ENCODE assay signal across 8 cellular contexts in genomic region chr19:36773223-36773579, GRCh38. TPM values are rescaled to one million over a fixed set of nuclear protein-coding genes. Genes with fewer than 3 reads are reported as not detected.
DNase-seq lines count a peak whose midpoint lies in the region; ATAC-seq, FAIRE-seq and TF ChIP-seq lines count a peak whose summit lies in the region.

No MANE protein-coding gene starts in this region.

- peaks cover 9% of the 10 kb centered on the region for H3K4me1 Mint-ChIP-seq in GM23338
- peaks cover 18% of the 10 kb centered on the region for H3K4me1 Mint-ChIP-seq in activated T-helper 1 cell treated with anti-CD3 and anti-CD28 coated beads, Interleukin-12 subunit alpha, Interleukin-12 subunit beta, Interleukin-2, Interleukin-4 antibody, amounts not matched to agents 30 ng/mL and 10 ng/mL and 1 ng/mL, durations not matched to agents 14 hours and 24 hours and 36 hours (ENCODE audit: low read depth)

- TF ChIP-seq EP300 in HepG2 (IDR thresholded peaks at IDR 0.05; ENCODE audit: low read depth in 2 of 2, low read length in 2 of 2) (no peak), HepG2 (CRISPR knock-in tag; IDR thresholded peaks at IDR 0.05; ENCODE audit: borderline replicate concordance) (no peak), upper lobe of left lung (IDR thresholded peaks at IDR 0.05) (no peak)

- peaks cover 9% of the 10 kb centered on the region; the same call in 1 of the 2 replicates for H4K20me1 ChIP-seq in GM23338 (replicated peaks; ENCODE audit: insufficient read depth)
- no peaks in the 10 kb centered on the region for H4K20me1 ChIP-seq in HepG2 (ENCODE audit: insufficient read depth, low read length)

- 73% methylated on average over 15 of the region's 15 CpGs for WGBS in HepG2 (ENCODE audit: low lambda C conversion rate)
- WGBS in upper lobe of left lung, 2 donors: 3 to 5% methylated on average over 15 of the region's 15 CpGs

- H3K27me3 ChIP-seq in A673 (replicated peaks; ENCODE audit: insufficient read depth, low read depth, low read length, poor library complexity): no peaks in the 10 kb centered on the region
- no peaks in the 10 kb centered on the region for H3K27me3 ChIP-seq in GM23338 (ENCODE audit: insufficient read depth)
- no peaks in the 10 kb centered on the region; a peak in 1 of 5 replicates for H3K27me3 ChIP-seq in HepG2 (ENCODE audit: control insufficient read depth in 1 of 2, insufficient read depth in 2 of 2, low read length in 2 of 2)
- no peaks in the 10 kb centered on the region for H3K27me3 ChIP-seq in upper lobe of left lung

- H3K4me3 ChIP-seq in A673 (ENCODE audit: low read depth, low read length, poor library complexity, severe bottlenecking): peak overlapping the region; percentile 78
- peak overlapping the region; percentile 80 for H3K4me3 ChIP-seq in GM23338
- peak overlapping the region; percentile 73 to 93 (median 78) for H3K4me3 ChIP-seq in HepG2 (replicated peaks in 1 of 3; ENCODE audit: insufficient read depth in 1 of 3, low read depth in 2 of 3, low read length in 3 of 3)
- peak overlapping the region; percentile 47 to 88 (median 66) for H3K4me3 ChIP-seq in upper lobe of left lung

- intact Hi-C loops in A673 (cut with micrococcal nuclease; ENCODE audit: unreplicated experiment) (no loop called here), HepG2 (cut with micrococcal nuclease; ENCODE audit: unreplicated experiment) (loop anchor here (2.0 to 5.0 kb wide), 2 partner anchors 79 to 200 kb away; partner anchors contain the start of genes ZNF345 and ZNF529)
- intact Hi-C loops in activated T-helper 1 cell treated with anti-CD3 and anti-CD28 coated beads, Interleukin-12 subunit alpha, Interleukin-12 subunit beta, Interleukin-2, Interleukin-4 antibody, amounts not matched to agents 30 ng/mL and 10 ng/mL and 1 ng/mL, durations not matched to agents 14 hours and 24 hours and 36 hours (cut with micrococcal nuclease): loop anchor here (1.0 to 10.0 kb wide), 12 partner anchors 24 to 1004 kb away; partner anchors contain the start of genes ZFP14, ZFP82, ZNF146 and ZNF383

- peaks cover 19% of the 10 kb centered on the region for H3K27me3 Mint-ChIP-seq in GM23338 (ENCODE audit: insufficient read depth, low read depth, poor library complexity)
- no peaks in the 10 kb centered on the region for H3K27me3 Mint-ChIP-seq in activated T-helper 1 cell treated with anti-CD3 and anti-CD28 coated beads, Interleukin-12 subunit alpha, Interleukin-12 subunit beta, Interleukin-2, Interleukin-4 antibody, amounts not matched to agents 30 ng/mL and 10 ng/mL and 1 ng/mL, durations not matched to agents 14 hours and 24 hours and 36 hours (ENCODE audit: insufficient read depth)

- peak overlapping the region; percentile 99 for H3K4me3 Mint-ChIP-seq in GM23338
- peak overlapping the region; percentile 98 for H3K4me3 Mint-ChIP-seq in activated T-helper 1 cell treated with anti-CD3 and anti-CD28 coated beads, Interleukin-12 subunit alpha, Interleukin-12 subunit beta, Interleukin-2, Interleukin-4 antibody, amounts not matched to agents 30 ng/mL and 10 ng/mL and 1 ng/mL, durations not matched to agents 14 hours and 24 hours and 36 hours

- POLR2A ChIA-PET in A673 (lab: Charles Lee; ENCODE audit: low non-redundant PET): no interaction called here
- POLR2A ChIA-PET in HepG2 (lab: Yijun Ruan, JAX): interaction anchor here (1.2 to 1.3 kb wide), 3 partner anchors 65 to 245 kb away, joined by 7 to 11 read pairs (median 8); partner anchors contain the start of genes ZNF260, ZNF345 and ZNF790

- CTCF ChIA-PET in A673 (lab: Charles Lee): no interaction called here
- CTCF ChIA-PET in HepG2 (lab: Yijun Ruan, JAX; ENCODE audit: low intra/inter-chr PET ratio, low total read pairs): no interaction called here

- H3K9me3 ChIP-seq in A673 (ENCODE audit: low read depth, low read length, poor library complexity, severe bottlenecking) (peaks cover 35% of the 10 kb centered on the region), HepG2 (ENCODE audit: low read length) (peaks cover 57% of the 10 kb centered on the region), upper lobe of left lung (peaks cover 11 to 73% (median 31%) of the 10 kb centered on the region in 4 donors)

- ATAC-seq in GM23338: no peak
- no peak for ATAC-seq in HepG2
- ATAC-seq in upper lobe of left lung (ENCODE audit: low FRiP score in 2 of 2): no peak

- FAIRE-seq in HepG2 (lab: Jason Lieb, UNC): no peak

- peaks cover 69% of the 10 kb centered on the region for H3K79me2 ChIP-seq in GM23338 (replicated peaks; ENCODE audit: insufficient read depth)
- H3K79me2 ChIP-seq in HepG2 (ENCODE audit: insufficient read depth, low read length): peaks cover 3% of the 10 kb centered on the region

- no peaks in the 10 kb centered on the region for H3F3A ChIP-seq in GM23338 (replicated peaks; ENCODE audit: low read depth)

- no peak for TF ChIP-seq RAD21 in HepG2 (CRISPR knock-in tag; IDR thresholded peaks at IDR 0.05)

- in situ Hi-C loops in HepG2 (cut with HindIII; ENCODE audit: extremely low pct_ligation_motif_present, low pct_unique_long_range_greater_than_20kb): no loop called here

- no peak overlapping the region for H3K9ac ChIP-seq in HepG2 (ENCODE audit: insufficient read depth, low read depth, low read length)

- H3K27ac Mint-ChIP-seq in GM23338: peak overlapping the region; percentile 99
- H3K27ac Mint-ChIP-seq in activated T-helper 1 cell treated with anti-CD3 and anti-CD28 coated beads, Interleukin-12 subunit alpha, Interleukin-12 subunit beta, Interleukin-2, Interleukin-4 antibody, amounts not matched to agents 30 ng/mL and 10 ng/mL and 1 ng/mL, durations not matched to agents 14 hours and 24 hours and 36 hours: peak overlapping the region; percentile 93

- H3K27ac ChIP-seq in A673 (ENCODE audit: low read depth, low read length, poor library complexity, severe bottlenecking): no peak overlapping the region
- peak overlapping the region; percentile 98 for H3K27ac ChIP-seq in GM23338 (ENCODE audit: low read depth)
- H3K27ac ChIP-seq in HepG2 (ENCODE audit: extremely low read length, insufficient read depth, low read length): no peak overlapping the region
- H3K27ac ChIP-seq in upper lobe of left lung: peak overlapping the region in 2 of 4 donors; percentile 80 to 82

- H2AFZ ChIP-seq in GM23338: peak overlapping the region; percentile 97
- H2AFZ ChIP-seq in HepG2 (ENCODE audit: low read length): peak overlapping the region; percentile 89

- H3K4me1 ChIP-seq in A673 (ENCODE audit: insufficient read depth, low read length, poor library complexity, severe bottlenecking): no peaks in the 10 kb centered on the region
- peaks cover 5% of the 10 kb centered on the region; the same call in 1 of the 2 replicates for H3K4me1 ChIP-seq in GM23338 (ENCODE audit: insufficient read depth)
- 0 out of 2 replicates have a peak, but pooled peaks cover 5% of the 10 kb centered on the region for H3K4me1 ChIP-seq in HepG2 (ENCODE audit: insufficient read depth, low read length)
- H3K4me1 ChIP-seq in upper lobe of left lung: peaks cover 9 to 20% (median 14%) of the 10 kb centered on the region in 4 donors

- no peak for TF ChIP-seq POLR2A in HepG2 (IDR thresholded peaks at IDR 0.05; ENCODE audit: insufficient read depth in 1 of 2, low read depth in 2 of 2, low read length in 2 of 2)
- TF ChIP-seq POLR2A in upper lobe of left lung (IDR thresholded peaks at IDR 0.05): no peak

- DNase-seq in A673 (ENCODE audit: low spot score) (no peak), GM23338 (ENCODE audit: low spot score) (no peak), HepG2 (ENCODE audit: low spot score) (no peak), upper lobe of left lung (peak in 1 of 2 donors; percentile 10), T1000 (lab: John Stamatoyannopoulos, UW) (no peak), NCI-H1048 (lab: John Stamatoyannopoulos, UW) (no peak), SK-N-DZ (ENCODE audit: low spot score) (no peak)
- DNase-seq in activated T-helper 1 cell treated with anti-CD3 and anti-CD28 coated beads, Interleukin-12 subunit alpha, Interleukin-12 subunit beta, Interleukin-2, Interleukin-4 antibody, amounts not matched to agents 30 ng/mL and 10 ng/mL and 1 ng/mL, durations not matched to agents 14 hours and 24 hours and 36 hours (ENCODE audit: low spot score): no peak

- TF ChIP-seq CTCF in A673 (conservative IDR thresholded peaks at IDR 0.05; ENCODE audit: low read depth, low read length) (no peak), GM23338 (conservative IDR thresholded peaks at IDR 0.05; ENCODE audit: low read depth in 2 of 2) (no peak), HepG2 (CRISPR knock-in tag; IDR thresholded peaks at IDR 0.05) (no peak), upper lobe of left lung (IDR thresholded peaks at IDR 0.05) (no peak)

- peaks cover 64% of the 10 kb centered on the region for H3K9me3 Mint-ChIP-seq in GM23338
- peaks cover 45% of the 10 kb centered on the region for H3K9me3 Mint-ChIP-seq in activated T-helper 1 cell treated with anti-CD3 and anti-CD28 coated beads, Interleukin-12 subunit alpha, Interleukin-12 subunit beta, Interleukin-2, Interleukin-4 antibody, amounts not matched to agents 30 ng/mL and 10 ng/mL and 1 ng/mL, durations not matched to agents 14 hours and 24 hours and 36 hours

- no TSS peak for BruUV-seq in A673 (replicated peaks; lab: Mats Ljungman, UMichigan)
- BruUV-seq in HepG2 (replicated peaks; lab: Mats Ljungman, UMichigan): no TSS peak

- H3K36me3 Mint-ChIP-seq in GM23338 (ENCODE audit: low read depth): peaks cover 83% of the 10 kb centered on the region
- peaks cover 18% of the 10 kb centered on the region for H3K36me3 Mint-ChIP-seq in activated T-helper 1 cell treated with anti-CD3 and anti-CD28 coated beads, Interleukin-12 subunit alpha, Interleukin-12 subunit beta, Interleukin-2, Interleukin-4 antibody, amounts not matched to agents 30 ng/mL and 10 ng/mL and 1 ng/mL, durations not matched to agents 14 hours and 24 hours and 36 hours (ENCODE audit: low read depth)

- H3K9me2 ChIP-seq in GM23338 (ENCODE audit: insufficient read depth): no peaks in the 10 kb centered on the region

- peak overlapping the region; percentile 84 for H3K4me2 ChIP-seq in GM23338
- peak overlapping the region; percentile 83 for H3K4me2 ChIP-seq in HepG2 (ENCODE audit: low read depth, low read length)

- peaks cover 3% of the 10 kb centered on the region for H3K36me3 ChIP-seq in A673 (ENCODE audit: insufficient read depth, low read length, poor library complexity, severe bottlenecking)
- H3K36me3 ChIP-seq in GM23338 (ENCODE audit: insufficient read depth): peaks cover 10% of the 10 kb centered on the region; the same call in 1 of the 2 replicates
- no peaks in the 10 kb centered on the region for H3K36me3 ChIP-seq in HepG2 (replicated peaks in 1 of 2; ENCODE audit: control insufficient read depth in 1 of 2, insufficient read depth in 2 of 2, low read length in 2 of 2)
- no peaks in the 10 kb centered on the region for H3K36me3 ChIP-seq in upper lobe of left lung

RNA-seq across cellular contexts. Expression of gene ZNF850, which starts 0.6 kb away (rescaled TPM):
- total RNA-seq in A673 (2021): 11.8 and 14.7 TPM in 2 replicates
- 41.1 and 43.9 TPM in 2 replicates for total RNA-seq in GM23338 (2014; rRNA removed; shearing (Covaris generic))
- 7.7 and 8.7 TPM in 2 replicates for polyA plus RNA-seq in GM23338 (2016; fragmentation: Nextera tagmentation; extraction: Ambion mirVana)
- 3.2 and 3.7 TPM in 2 replicates for total RNA-seq in activated T-helper 1 cell treated with anti-CD3 and anti-CD28 coated beads, Interleukin-12 subunit alpha, Interleukin-12 subunit beta, Interleukin-2, Interleukin-4 antibody, amounts not matched to agents 30 ng/mL and 10 ng/mL and 1 ng/mL, durations not matched to agents 14 hours and 24 hours and 36 hours
- total RNA-seq in HepG2 (2016; rRNA removed; fragmentation: Illumina TruSeq; extraction: Trizol): 6.6 and 11.4 TPM in 2 replicates
- 0.79 and 1.0 TPM in 2 replicates for total RNA-seq in HepG2 (2016; cell fraction: cytosol; rRNA removed; fragmentation: Illumina TruSeq; extraction: Trizol; ENCODE audit: low read depth)
- 6.5 and 11.8 TPM in 2 replicates for total RNA-seq in HepG2 (2016; cell fraction: insoluble cytoplasmic fraction; rRNA removed; fragmentation: Illumina TruSeq; extraction: Trizol)
- total RNA-seq in HepG2 (2016; cell fraction: membrane; rRNA removed; fragmentation: Illumina TruSeq; extraction: Trizol): 2.2 and 3.3 TPM in 2 replicates
- 4.2 and 4.8 TPM in 2 replicates for total RNA-seq in HepG2 (2016; cell fraction: nucleus; rRNA removed; fragmentation: Illumina TruSeq; extraction: Trizol)
- 0.78 and 0.81 TPM in 2 replicates for polyA plus RNA-seq in HepG2 (2011; rRNA removed)
- polyA plus RNA-seq in HepG2 (2011; cell fraction: cytosol; rRNA removed): 0.71 and 1.00 TPM in 2 replicates
- 0.55 and 1.7 TPM in 2 replicates for polyA plus RNA-seq in HepG2 (2011; cell fraction: nucleus; rRNA removed)
- 0.35 and 0.52 TPM in 2 replicates for polyA plus RNA-seq in HepG2 (2012)
- 0.07 and 0.38 TPM in 2 replicates for polyA plus RNA-seq in HepG2 (2016; cell fraction: cytosol; fragmentation: Illumina TruSeq; extraction: Trizol; ENCODE audit: low read depth)
- polyA plus RNA-seq in HepG2 (2016; cell fraction: insoluble cytoplasmic fraction; fragmentation: Illumina TruSeq; extraction: Trizol; ENCODE audit: low read depth): 1.7 and 1.8 TPM in 2 replicates
- 0.50 and 0.65 TPM in 2 replicates for polyA plus RNA-seq in HepG2 (2016; cell fraction: membrane; fragmentation: Illumina TruSeq; extraction: Trizol; ENCODE audit: low read depth)
- polyA plus RNA-seq in HepG2 (2016; cell fraction: nucleus; fragmentation: Illumina TruSeq; extraction: Trizol; ENCODE audit: insufficient read depth, low read depth): 3.2 and 3.3 TPM in 2 replicates
- polyA minus RNA-seq in HepG2 (2011; rRNA and poly(A)+ RNA removed; ENCODE audit: low replicate concordance): 2.6 TPM in 1 of 2 replicates, not detected in the other
- polyA minus RNA-seq in HepG2 (2011; cell fraction: cytosol; rRNA and poly(A)+ RNA removed): 1.6 and 2.0 TPM in 2 replicates
- polyA minus RNA-seq in HepG2 (2011; cell fraction: nucleus; rRNA and poly(A)+ RNA removed): 3.2 and 4.5 TPM in 2 replicates
- 1 to 10 TPM in 5 of 6 donors, under 1 TPM in 1; 0.44 to 3.0 (median 1.2) TPM for total RNA-seq in upper lobe of left lung
- polyA plus RNA-seq in SK-N-DZ (2014; cell fraction: cytosol; rRNA removed): 8.0 and 10.6 TPM in 2 replicates
- polyA plus RNA-seq in SK-N-DZ (2014; cell fraction: nucleus; rRNA removed): 2.9 TPM in 2 replicates
